2 cellular contexts compared by ENCODE assay signal in the genomic region with DNA sequence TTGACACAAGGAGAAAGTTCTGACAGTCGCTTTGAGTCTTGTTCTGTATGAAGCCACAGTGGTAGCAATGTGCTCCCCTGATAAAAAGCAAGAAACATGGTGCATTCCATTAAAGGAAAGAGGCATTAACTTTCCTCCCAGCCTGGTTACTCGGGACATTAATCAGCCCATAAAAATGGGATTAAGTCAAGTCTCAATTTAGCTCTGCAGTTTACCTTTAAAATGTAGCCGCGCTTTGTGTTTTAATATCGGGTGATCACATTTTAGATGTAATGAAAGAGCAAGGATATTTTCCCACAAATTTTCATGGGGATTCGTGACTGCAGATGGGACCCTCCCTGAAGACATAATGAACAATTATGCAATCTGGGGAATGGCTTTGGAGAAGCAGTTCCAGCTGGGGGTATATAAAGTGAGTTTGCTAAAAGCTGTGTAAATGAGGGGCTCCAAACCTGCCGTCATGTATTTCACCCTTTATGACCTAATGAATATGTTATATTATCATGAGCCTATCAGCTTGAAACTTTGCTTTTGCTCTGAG.
TF ChIP-seq lines count a peak whose summit lies in the region.

No MANE protein-coding gene starts in this region.

TF ChIP-seq in HEK293, 187 proteins besides CTCF, POLR2A, EP300 and RAD21 (continues in another document):
- no peak for TF ChIP-seq GLI4 (tag by site-specific recombination; IDR thresholded peaks at IDR 0.05)
- TF ChIP-seq, protein P1, sequence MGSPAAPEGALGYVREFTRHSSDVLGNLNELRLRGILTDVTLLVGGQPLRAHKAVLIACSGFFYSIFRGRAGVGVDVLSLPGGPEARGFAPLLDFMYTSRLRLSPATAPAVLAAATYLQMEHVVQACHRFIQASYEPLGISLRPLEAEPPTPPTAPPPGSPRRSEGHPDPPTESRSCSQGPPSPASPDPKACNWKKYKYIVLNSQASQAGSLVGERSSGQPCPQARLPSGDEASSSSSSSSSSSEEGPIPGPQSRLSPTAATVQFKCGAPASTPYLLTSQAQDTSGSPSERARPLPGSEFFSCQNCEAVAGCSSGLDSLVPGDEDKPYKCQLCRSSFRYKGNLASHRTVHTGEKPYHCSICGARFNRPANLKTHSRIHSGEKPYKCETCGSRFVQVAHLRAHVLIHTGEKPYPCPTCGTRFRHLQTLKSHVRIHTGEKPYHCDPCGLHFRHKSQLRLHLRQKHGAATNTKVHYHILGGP (tag by site-specific recombination; IDR thresholded peaks at IDR 0.05) = no peak
- no peak for TF ChIP-seq ZBTB48 (tag by site-specific recombination; IDR thresholded peaks at IDR 0.05)
- peak; percentile 89 for TF ChIP-seq GLIS1 (tag by site-specific recombination; IDR thresholded peaks at IDR 0.05)
- TF ChIP-seq ZBTB8A (tag by site-specific recombination; IDR thresholded peaks at IDR 0.05) = no peak
- no peak for TF ChIP-seq YY1 (tag by site-specific recombination; IDR thresholded peaks at IDR 0.05)
- TF ChIP-seq, protein P2, sequence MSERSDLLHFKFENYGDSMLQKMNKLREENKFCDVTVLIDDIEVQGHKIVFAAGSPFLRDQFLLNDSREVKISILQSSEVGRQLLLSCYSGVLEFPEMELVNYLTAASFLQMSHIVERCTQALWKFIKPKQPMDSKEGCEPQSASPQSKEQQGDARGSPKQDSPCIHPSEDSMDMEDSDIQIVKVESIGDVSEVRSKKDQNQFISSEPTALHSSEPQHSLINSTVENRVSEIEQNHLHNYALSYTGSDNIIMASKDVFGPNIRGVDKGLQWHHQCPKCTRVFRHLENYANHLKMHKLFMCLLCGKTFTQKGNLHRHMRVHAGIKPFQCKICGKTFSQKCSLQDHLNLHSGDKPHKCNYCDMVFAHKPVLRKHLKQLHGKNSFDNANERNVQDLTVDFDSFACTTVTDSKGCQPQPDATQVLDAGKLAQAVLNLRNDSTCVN (tag by site-specific recombination; optimal IDR thresholded peaks at IDR 0.05) = no peak
- no peak for TF ChIP-seq ZNF140 (tag by site-specific recombination; IDR thresholded peaks at IDR 0.05)
- 0 out of 2 replicates have a peak, but pooled peaks have one; percentile 4 for TF ChIP-seq SCRT1 (tag by site-specific recombination; IDR thresholded peaks at IDR 0.05; ENCODE audit: borderline replicate concordance)
- TF ChIP-seq ZNF23 (tag by site-specific recombination; IDR thresholded peaks at IDR 0.05; ENCODE audit: borderline replicate concordance) = no peak
- TF ChIP-seq, protein P3, sequence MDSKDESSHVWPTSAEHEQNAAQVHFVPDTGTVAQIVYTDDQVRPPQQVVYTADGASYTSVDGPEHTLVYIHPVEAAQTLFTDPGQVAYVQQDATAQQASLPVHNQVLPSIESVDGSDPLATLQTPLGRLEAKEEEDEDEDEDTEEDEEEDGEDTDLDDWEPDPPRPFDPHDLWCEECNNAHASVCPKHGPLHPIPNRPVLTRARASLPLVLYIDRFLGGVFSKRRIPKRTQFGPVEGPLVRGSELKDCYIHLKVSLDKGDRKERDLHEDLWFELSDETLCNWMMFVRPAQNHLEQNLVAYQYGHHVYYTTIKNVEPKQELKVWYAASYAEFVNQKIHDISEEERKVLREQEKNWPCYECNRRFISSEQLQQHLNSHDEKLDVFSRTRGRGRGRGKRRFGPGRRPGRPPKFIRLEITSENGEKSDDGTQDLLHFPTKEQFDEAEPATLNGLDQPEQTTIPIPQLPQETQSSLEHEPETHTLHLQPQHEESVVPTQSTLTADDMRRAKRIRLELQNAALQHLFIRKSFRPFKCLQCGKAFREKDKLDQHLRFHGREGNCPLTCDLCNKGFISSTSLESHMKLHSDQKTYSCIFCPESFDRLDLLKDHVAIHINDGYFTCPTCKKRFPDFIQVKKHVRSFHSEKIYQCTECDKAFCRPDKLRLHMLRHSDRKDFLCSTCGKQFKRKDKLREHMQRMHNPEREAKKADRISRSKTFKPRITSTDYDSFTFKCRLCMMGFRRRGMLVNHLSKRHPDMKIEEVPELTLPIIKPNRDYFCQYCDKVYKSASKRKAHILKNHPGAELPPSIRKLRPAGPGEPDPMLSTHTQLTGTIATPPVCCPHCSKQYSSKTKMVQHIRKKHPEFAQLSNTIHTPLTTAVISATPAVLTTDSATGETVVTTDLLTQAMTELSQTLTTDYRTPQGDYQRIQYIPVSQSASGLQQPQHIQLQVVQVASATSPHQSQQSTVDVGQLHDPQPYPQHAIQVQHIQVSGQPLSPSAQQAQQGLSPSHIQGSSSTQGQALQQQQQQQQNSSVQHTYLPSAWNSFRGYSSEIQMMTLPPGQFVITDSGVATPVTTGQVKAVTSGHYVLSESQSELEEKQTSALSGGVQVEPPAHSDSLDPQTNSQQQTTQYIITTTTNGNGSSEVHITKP (tag by site-specific recombination; IDR thresholded peaks at IDR 0.05) = peak; percentile 90
- TF ChIP-seq SP7 (tag by site-specific recombination; IDR thresholded peaks at IDR 0.05) = 0 out of 2 replicates have a peak, but pooled peaks have one; percentile 23
- TF ChIP-seq, protein P4, sequence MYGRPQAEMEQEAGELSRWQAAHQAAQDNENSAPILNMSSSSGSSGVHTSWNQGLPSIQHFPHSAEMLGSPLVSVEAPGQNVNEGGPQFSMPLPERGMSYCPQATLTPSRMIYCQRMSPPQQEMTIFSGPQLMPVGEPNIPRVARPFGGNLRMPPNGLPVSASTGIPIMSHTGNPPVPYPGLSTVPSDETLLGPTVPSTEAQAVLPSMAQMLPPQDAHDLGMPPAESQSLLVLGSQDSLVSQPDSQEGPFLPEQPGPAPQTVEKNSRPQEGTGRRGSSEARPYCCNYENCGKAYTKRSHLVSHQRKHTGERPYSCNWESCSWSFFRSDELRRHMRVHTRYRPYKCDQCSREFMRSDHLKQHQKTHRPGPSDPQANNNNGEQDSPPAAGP (tag by site-specific recombination; IDR thresholded peaks at IDR 0.05) = no peak
- no peak for TF ChIP-seq ZNF585B (tag by site-specific recombination; IDR thresholded peaks at IDR 0.05)
- TF ChIP-seq ZNF37A (tag by site-specific recombination; IDR thresholded peaks at IDR 0.05) = no peak
- peak; percentile 33; the same call in 1 of the 2 replicates for TF ChIP-seq WT1 (tag by site-specific recombination; IDR thresholded peaks at IDR 0.05)
- TF ChIP-seq GLI2 (tag by site-specific recombination; IDR thresholded peaks at IDR 0.05; ENCODE audit: borderline replicate concordance, low read depth) = no peak
- 0 out of 2 replicates have a peak, but pooled peaks have one; percentile 16 for TF ChIP-seq ZNF843 (tag by site-specific recombination; IDR thresholded peaks at IDR 0.05)
- TF ChIP-seq, protein P5, sequence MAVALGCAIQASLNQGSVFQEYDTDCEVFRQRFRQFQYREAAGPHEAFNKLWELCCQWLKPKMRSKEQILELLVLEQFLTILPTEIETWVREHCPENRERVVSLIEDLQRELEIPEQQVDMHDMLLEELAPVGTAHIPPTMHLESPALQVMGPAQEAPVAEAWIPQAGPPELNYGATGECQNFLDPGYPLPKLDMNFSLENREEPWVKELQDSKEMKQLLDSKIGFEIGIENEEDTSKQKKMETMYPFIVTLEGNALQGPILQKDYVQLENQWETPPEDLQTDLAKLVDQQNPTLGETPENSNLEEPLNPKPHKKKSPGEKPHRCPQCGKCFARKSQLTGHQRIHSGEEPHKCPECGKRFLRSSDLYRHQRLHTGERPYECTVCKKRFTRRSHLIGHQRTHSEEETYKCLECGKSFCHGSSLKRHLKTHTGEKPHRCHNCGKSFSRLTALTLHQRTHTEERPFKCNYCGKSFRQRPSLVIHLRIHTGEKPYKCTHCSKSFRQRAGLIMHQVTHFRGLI (tag by site-specific recombination; IDR thresholded peaks at IDR 0.05) = no peak
- peak; percentile 53; the same call in 1 of the 2 replicates for TF ChIP-seq MZF1 (tag by site-specific recombination; IDR thresholded peaks at IDR 0.05; ENCODE audit: borderline replicate concordance)
- no peak for TF ChIP-seq YY2 (tag by site-specific recombination; IDR thresholded peaks at IDR 0.05)

TF ChIP-seq in H1, 55 proteins besides CTCF, POLR2A, EP300 and RAD21:
- TF ChIP-seq, protein P6, sequence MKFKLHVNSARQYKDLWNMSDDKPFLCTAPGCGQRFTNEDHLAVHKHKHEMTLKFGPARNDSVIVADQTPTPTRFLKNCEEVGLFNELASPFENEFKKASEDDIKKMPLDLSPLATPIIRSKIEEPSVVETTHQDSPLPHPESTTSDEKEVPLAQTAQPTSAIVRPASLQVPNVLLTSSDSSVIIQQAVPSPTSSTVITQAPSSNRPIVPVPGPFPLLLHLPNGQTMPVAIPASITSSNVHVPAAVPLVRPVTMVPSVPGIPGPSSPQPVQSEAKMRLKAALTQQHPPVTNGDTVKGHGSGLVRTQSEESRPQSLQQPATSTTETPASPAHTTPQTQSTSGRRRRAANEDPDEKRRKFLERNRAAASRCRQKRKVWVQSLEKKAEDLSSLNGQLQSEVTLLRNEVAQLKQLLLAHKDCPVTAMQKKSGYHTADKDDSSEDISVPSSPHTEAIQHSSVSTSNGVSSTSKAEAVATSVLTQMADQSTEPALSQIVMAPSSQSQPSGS (IDR thresholded peaks at IDR 0.05; ENCODE audit: low read length) = no peak
- TF ChIP-seq GTF2F1 (IDR thresholded peaks at IDR 0.05; ENCODE audit: borderline replicate concordance, low read depth, low read length) (no peak), SIRT6 (IDR thresholded peaks at IDR 0.05; ENCODE audit: low read length) (no peak), BACH1 (IDR thresholded peaks at IDR 0.05; ENCODE audit: low read length) (no peak), RXRA (IDR thresholded peaks at IDR 0.05; ENCODE audit: insufficient read depth, low read depth, low read length) (no peak), ASH2L (IDR thresholded peaks at IDR 0.05; ENCODE audit: low read length) (no peak), SP1 (IDR thresholded peaks at IDR 0.05; ENCODE audit: low read depth, low read length) (no peak), JUND (IDR thresholded peaks at IDR 0.05; ENCODE audit: low read length) (no peak), CTBP2 (IDR thresholded peaks at IDR 0.05; ENCODE audit: borderline replicate concordance, insufficient read depth, insufficient read length, low read length) (no peak), RBBP5 (IDR thresholded peaks at IDR 0.05; ENCODE audit: borderline replicate concordance, low read depth, low read length) (no peak), CBX8 (IDR thresholded peaks at IDR 0.05; ENCODE audit: borderline replicate concordance, low read depth, low read length) (no peak), KDM4A (IDR thresholded peaks at IDR 0.05; ENCODE audit: low read depth, low read length, severe bottlenecking) (no peak)
- TF ChIP-seq, protein P7, sequence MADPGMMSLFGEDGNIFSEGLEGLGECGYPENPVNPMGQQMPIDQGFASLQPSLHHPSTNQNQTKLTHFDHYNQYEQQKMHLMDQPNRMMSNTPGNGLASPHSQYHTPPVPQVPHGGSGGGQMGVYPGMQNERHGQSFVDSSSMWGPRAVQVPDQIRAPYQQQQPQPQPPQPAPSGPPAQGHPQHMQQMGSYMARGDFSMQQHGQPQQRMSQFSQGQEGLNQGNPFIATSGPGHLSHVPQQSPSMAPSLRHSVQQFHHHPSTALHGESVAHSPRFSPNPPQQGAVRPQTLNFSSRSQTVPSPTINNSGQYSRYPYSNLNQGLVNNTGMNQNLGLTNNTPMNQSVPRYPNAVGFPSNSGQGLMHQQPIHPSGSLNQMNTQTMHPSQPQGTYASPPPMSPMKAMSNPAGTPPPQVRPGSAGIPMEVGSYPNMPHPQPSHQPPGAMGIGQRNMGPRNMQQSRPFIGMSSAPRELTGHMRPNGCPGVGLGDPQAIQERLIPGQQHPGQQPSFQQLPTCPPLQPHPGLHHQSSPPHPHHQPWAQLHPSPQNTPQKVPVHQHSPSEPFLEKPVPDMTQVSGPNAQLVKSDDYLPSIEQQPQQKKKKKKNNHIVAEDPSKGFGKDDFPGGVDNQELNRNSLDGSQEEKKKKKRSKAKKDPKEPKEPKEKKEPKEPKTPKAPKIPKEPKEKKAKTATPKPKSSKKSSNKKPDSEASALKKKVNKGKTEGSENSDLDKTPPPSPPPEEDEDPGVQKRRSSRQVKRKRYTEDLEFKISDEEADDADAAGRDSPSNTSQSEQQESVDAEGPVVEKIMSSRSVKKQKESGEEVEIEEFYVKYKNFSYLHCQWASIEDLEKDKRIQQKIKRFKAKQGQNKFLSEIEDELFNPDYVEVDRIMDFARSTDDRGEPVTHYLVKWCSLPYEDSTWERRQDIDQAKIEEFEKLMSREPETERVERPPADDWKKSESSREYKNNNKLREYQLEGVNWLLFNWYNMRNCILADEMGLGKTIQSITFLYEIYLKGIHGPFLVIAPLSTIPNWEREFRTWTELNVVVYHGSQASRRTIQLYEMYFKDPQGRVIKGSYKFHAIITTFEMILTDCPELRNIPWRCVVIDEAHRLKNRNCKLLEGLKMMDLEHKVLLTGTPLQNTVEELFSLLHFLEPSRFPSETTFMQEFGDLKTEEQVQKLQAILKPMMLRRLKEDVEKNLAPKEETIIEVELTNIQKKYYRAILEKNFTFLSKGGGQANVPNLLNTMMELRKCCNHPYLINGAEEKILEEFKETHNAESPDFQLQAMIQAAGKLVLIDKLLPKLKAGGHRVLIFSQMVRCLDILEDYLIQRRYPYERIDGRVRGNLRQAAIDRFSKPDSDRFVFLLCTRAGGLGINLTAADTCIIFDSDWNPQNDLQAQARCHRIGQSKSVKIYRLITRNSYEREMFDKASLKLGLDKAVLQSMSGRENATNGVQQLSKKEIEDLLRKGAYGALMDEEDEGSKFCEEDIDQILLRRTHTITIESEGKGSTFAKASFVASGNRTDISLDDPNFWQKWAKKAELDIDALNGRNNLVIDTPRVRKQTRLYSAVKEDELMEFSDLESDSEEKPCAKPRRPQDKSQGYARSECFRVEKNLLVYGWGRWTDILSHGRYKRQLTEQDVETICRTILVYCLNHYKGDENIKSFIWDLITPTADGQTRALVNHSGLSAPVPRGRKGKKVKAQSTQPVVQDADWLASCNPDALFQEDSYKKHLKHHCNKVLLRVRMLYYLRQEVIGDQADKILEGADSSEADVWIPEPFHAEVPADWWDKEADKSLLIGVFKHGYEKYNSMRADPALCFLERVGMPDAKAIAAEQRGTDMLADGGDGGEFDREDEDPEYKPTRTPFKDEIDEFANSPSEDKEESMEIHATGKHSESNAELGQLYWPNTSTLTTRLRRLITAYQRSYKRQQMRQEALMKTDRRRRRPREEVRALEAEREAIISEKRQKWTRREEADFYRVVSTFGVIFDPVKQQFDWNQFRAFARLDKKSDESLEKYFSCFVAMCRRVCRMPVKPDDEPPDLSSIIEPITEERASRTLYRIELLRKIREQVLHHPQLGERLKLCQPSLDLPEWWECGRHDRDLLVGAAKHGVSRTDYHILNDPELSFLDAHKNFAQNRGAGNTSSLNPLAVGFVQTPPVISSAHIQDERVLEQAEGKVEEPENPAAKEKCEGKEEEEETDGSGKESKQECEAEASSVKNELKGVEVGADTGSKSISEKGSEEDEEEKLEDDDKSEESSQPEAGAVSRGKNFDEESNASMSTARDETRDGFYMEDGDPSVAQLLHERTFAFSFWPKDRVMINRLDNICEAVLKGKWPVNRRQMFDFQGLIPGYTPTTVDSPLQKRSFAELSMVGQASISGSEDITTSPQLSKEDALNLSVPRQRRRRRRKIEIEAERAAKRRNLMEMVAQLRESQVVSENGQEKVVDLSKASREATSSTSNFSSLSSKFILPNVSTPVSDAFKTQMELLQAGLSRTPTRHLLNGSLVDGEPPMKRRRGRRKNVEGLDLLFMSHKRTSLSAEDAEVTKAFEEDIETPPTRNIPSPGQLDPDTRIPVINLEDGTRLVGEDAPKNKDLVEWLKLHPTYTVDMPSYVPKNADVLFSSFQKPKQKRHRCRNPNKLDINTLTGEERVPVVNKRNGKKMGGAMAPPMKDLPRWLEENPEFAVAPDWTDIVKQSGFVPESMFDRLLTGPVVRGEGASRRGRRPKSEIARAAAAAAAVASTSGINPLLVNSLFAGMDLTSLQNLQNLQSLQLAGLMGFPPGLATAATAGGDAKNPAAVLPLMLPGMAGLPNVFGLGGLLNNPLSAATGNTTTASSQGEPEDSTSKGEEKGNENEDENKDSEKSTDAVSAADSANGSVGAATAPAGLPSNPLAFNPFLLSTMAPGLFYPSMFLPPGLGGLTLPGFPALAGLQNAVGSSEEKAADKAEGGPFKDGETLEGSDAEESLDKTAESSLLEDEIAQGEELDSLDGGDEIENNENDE (IDR thresholded peaks at IDR 0.05; ENCODE audit: insufficient replicate concordance, low read length) = no peak
